In genomic region chr1:42943728-42944127, GRCh38 we compare ENCODE assay signal across 10 cellular contexts. TPM values are rescaled to one million over a fixed set of nuclear protein-coding genes. Genes with fewer than 3 reads are reported as not detected.
DNase-seq lines count a peak whose midpoint lies in the region; ATAC-seq and TF ChIP-seq lines count a peak whose summit lies in the region.
"Had no signal": no experiment of that assay in that cellular context is flagged by ENCODE, and none has a peak within 500 bp of the region (broad histone marks: within the 10 kb centered on the region; RNA-seq: fewer than 3 reads in every experiment).

No MANE protein-coding gene starts in this region.

- no peaks in the 10 kb centered on the region for H3K36me3 ChIP-seq in Panc1 (ENCODE audit: control insufficient read depth, insufficient read depth, low read length)
- peaks cover 16% of the 10 kb centered on the region for H3K36me3 ChIP-seq in endodermal cell (ENCODE audit: control insufficient read depth, insufficient read depth, low read length)
- no peaks in the 10 kb centered on the region for H3K36me3 ChIP-seq in rectal smooth muscle tissue (ENCODE audit: control insufficient read depth, insufficient read depth, low read length)

- POLR2A ChIA-PET in CD4-positive, alpha-beta T cell (lab: Charles Lee) = interaction anchor here (1.0 to 5.4 kb wide), 5 partner anchors 9 to 21 kb away, joined by 3 to 35 read pairs (median 15); partner anchors contain the start of gene SLC2A1
- POLR2A ChIA-PET in Panc1 (lab: Charles Lee) = interaction anchor here (0.6 kb wide), 1 partner anchor 228 kb away, joined by 7 read pairs; the partner anchor contains the start of genes CFAP57 and EBNA1BP2

- H3K27me3 ChIP-seq in CD4-positive, alpha-beta T cell (ENCODE audit: control insufficient read depth, insufficient read depth, low read length) = no peaks in the 10 kb centered on the region
- no peaks in the 10 kb centered on the region for H3K27me3 ChIP-seq in Panc1 (ENCODE audit: control insufficient read depth, insufficient read depth, low read length)
- H3K27me3 ChIP-seq in endodermal cell (ENCODE audit: control insufficient read depth, insufficient read depth, low read length, poor library complexity, severe bottlenecking) = no peaks in the 10 kb centered on the region
- H3K27me3 ChIP-seq in rectal smooth muscle tissue (ENCODE audit: control insufficient read depth, insufficient read depth, low read length) = no peaks in the 10 kb centered on the region

- H3K9me3 ChIP-seq in CD4-positive, alpha-beta T cell (ENCODE audit: control insufficient read depth, low read length) = no peaks in the 10 kb centered on the region
- no peaks in the 10 kb centered on the region for H3K9me3 ChIP-seq in Panc1 (ENCODE audit: control insufficient read depth, insufficient read depth, low read depth, low read length)
- H3K9me3 ChIP-seq in endodermal cell (ENCODE audit: control insufficient read depth, low read length) = no peaks in the 10 kb centered on the region

- H3K4me3 ChIP-seq in Panc1 (ENCODE audit: low read depth in 2 of 2, low read length in 2 of 2) (no peak overlapping the region), endodermal cell (ENCODE audit: low read length) (no peak overlapping the region), rectal smooth muscle tissue (ENCODE audit: low read length) (peak overlapping the region; percentile 28)

- no peak for ATAC-seq in CD4-positive, alpha-beta T cell (ENCODE audit: poor library complexity)
- ATAC-seq in Panc1 = no peak
- no peak for ATAC-seq in GM21717 (IDR thresholded peaks at IDR 0.05; ENCODE audit: unreplicated experiment)
- ATAC-seq in HG02973 (IDR thresholded peaks at IDR 0.05; ENCODE audit: unreplicated experiment) = no peak

- no peak overlapping the region for H3K9ac ChIP-seq in endodermal cell (ENCODE audit: extremely low read depth, low read length, poor library complexity, severe bottlenecking)
- H3K9ac ChIP-seq in rectal smooth muscle tissue (ENCODE audit: low read length) = peak overlapping the region; percentile 53

- CTCF ChIA-PET in CD4-positive, alpha-beta T cell (lab: Charles Lee) = interaction anchor here (1.3 to 2.0 kb wide), 2 partner anchors 21 to 130 kb away, joined by 4 to 5 read pairs; no protein-coding TSS in a partner anchor
- CTCF ChIA-PET in Panc1 (lab: Charles Lee) = interaction anchor here (0.6 kb wide), 2 partner anchors 13 to 51 kb away, joined by 3 to 5 read pairs; no protein-coding TSS in a partner anchor

- peak overlapping the region; percentile 80 for H3K27ac Mint-ChIP-seq in CD4-positive, alpha-beta T cell
- peak overlapping the region; percentile 3 for H3K27ac Mint-ChIP-seq in endodermal cell

- TF ChIP-seq CTCF in CD4-positive, alpha-beta T cell (IDR thresholded peaks at IDR 0.05) = no peak
- TF ChIP-seq CTCF in Panc1 (IDR thresholded peaks at IDR 0.05) (no peak), endodermal cell (conservative IDR thresholded peaks at IDR 0.05) (no peak)

- in situ Hi-C loops in Panc1 (cut with HindIII; ENCODE audit: low pct_unique_long_range_greater_than_20kb, low sequenced_read_pairs) = no loop called here

- H3K36me3 Mint-ChIP-seq in CD4-positive, alpha-beta T cell (ENCODE audit: low read depth) = peaks cover 74% of the 10 kb centered on the region
- peaks cover 37% of the 10 kb centered on the region for H3K36me3 Mint-ChIP-seq in endodermal cell (ENCODE audit: low read depth)

- peaks cover 93% of the 10 kb centered on the region for H3K4me1 Mint-ChIP-seq in CD4-positive, alpha-beta T cell (ENCODE audit: low read depth)
- peaks cover 28% of the 10 kb centered on the region for H3K4me1 Mint-ChIP-seq in endodermal cell

- DNase-seq in CD4-positive, alpha-beta T cell = no peak
- DNase-seq in Panc1 (ENCODE audit: low read depth, low spot score) = no peak
- DNase-seq in endodermal cell = no peak
- no peak for DNase-seq in AML-193 (lab: John Stamatoyannopoulos, UW)
- no peak for DNase-seq in NCI-H1436 treated with DMSO at 0.1 percent for 48 hours (lab: John Stamatoyannopoulos, UW)
- DNase-seq: activated effector memory CD4-positive, alpha-beta T cell treated with anti-CD3 and anti-CD28 coated beads, Interleukin-2, amount 50 U/mL, for 16 hours; stimulated activated naive CD4-positive, alpha-beta T cell treated with Interleukin-2 at 50 U/mL for 16 hours had no signal

- H3K27ac ChIP-seq in CD4-positive, alpha-beta T cell (ENCODE audit: low read depth, low read length) = peak overlapping the region; percentile 21
- peak overlapping the region; percentile 42; the same call in 1 of the 2 replicates for H3K27ac ChIP-seq in Panc1 (ENCODE audit: low read length)
- H3K27ac ChIP-seq in endodermal cell (ENCODE audit: low read depth, low read length) = no peak overlapping the region
- H3K27ac ChIP-seq in rectal smooth muscle tissue (ENCODE audit: low read depth, low read length) = peak overlapping the region; percentile 81

- peak overlapping the region; percentile 40 for H3K4me3 Mint-ChIP-seq in CD4-positive, alpha-beta T cell
- H3K4me3 Mint-ChIP-seq in endodermal cell = no peak overlapping the region

- peaks cover 50% of the 10 kb centered on the region for H3K4me1 ChIP-seq in Panc1 (ENCODE audit: control insufficient read depth, insufficient read depth, low read length)
- peaks cover 7% of the 10 kb centered on the region for H3K4me1 ChIP-seq in endodermal cell (ENCODE audit: control insufficient read depth, insufficient read depth, low read length)
- H3K4me1 ChIP-seq in rectal smooth muscle tissue (ENCODE audit: control insufficient read depth, insufficient read depth, low read length) = peaks cover 39% of the 10 kb centered on the region

- WGBS in endodermal cell (ENCODE audit: insufficient coverage in 1 of 2, insufficient read length in 1 of 2), 2 experiments = 90 to 100% methylated on average over 3 to 6 of the region's 6 CpGs

- BruUV-seq in Panc1 (replicated peaks; lab: Mats Ljungman, UMichigan) = no TSS peak

- intact Hi-C loops in CD4-positive, alpha-beta T cell (cut with DNase I, micrococcal nuclease) = no loop called here
- intact Hi-C loops in Panc1 (cut with micrococcal nuclease; ENCODE audit: unreplicated experiment) = no loop called here

- H3K27me3 Mint-ChIP-seq in CD4-positive, alpha-beta T cell = no peaks in the 10 kb centered on the region
- no peaks in the 10 kb centered on the region for H3K27me3 Mint-ChIP-seq in endodermal cell (ENCODE audit: insufficient read depth)

- no peaks in the 10 kb centered on the region for H3K9me3 Mint-ChIP-seq in CD4-positive, alpha-beta T cell
- no peaks in the 10 kb centered on the region for H3K9me3 Mint-ChIP-seq in endodermal cell

RNA-seq across cellular contexts. Expression of gene SLC2A1, which starts 14.9 kb away (rescaled TPM):
- 10 to 100 TPM; 78.6 to 80.9 TPM for total RNA-seq in CD4-positive, alpha-beta T cell
- 32.9 TPM for total RNA-seq in Panc1 (2021; ENCODE audit: unreplicated experiment)
- polyA plus RNA-seq in Panc1 (2012; ENCODE audit: insufficient read length) = 71.4 TPM
- total RNA-seq in endodermal cell = 10 to 100 TPM; 42.5 to 69.7 TPM
- polyA plus RNA-seq in endodermal cell (2013, experiment 1 of 2) = 172 TPM
- 136 TPM for polyA plus RNA-seq in endodermal cell (2013, experiment 2 of 2)
